Comparison of ENCODE assay signal across 2 cellular contexts in genomic region chr1:187626056-187626455, GRCh38.
TF ChIP-seq lines count a peak whose summit lies in the region.

No MANE protein-coding gene starts in this region.

TF ChIP-seq in SK-N-SH treated with all-trans-retinoic acid at 6 μM for 48 hours, 23 proteins besides CTCF, POLR2A, EP300 and RAD21 (continued from another document):
- TF ChIP-seq TSHZ2 (CRISPR knock-in tag; IDR thresholded peaks at IDR 0.05) (no peak), PATZ1 (CRISPR knock-in tag; IDR thresholded peaks at IDR 0.05; ENCODE audit: borderline replicate concordance) (no peak), ISL1 (CRISPR knock-in tag; IDR thresholded peaks at IDR 0.05) (no peak), ZNF70 (CRISPR knock-in tag; IDR thresholded peaks at IDR 0.05) (no peak), ZC3H10 (CRISPR knock-in tag; IDR thresholded peaks at IDR 0.05) (no peak)

TF ChIP-seq in SK-N-SH, 30 proteins besides CTCF, POLR2A, EP300 and RAD21 (continued from another document):
- TF ChIP-seq YY1 (IDR thresholded peaks at IDR 0.05; ENCODE audit: low read depth) = no peak
- TF ChIP-seq EZH2phosphoT487 (IDR thresholded peaks at IDR 0.05; ENCODE audit: borderline replicate concordance, low read depth) = no peak
- TF ChIP-seq SIN3A (IDR thresholded peaks at IDR 0.05; ENCODE audit: borderline replicate concordance, low read depth, low read length) = no peak
